8 cellular contexts compared by ENCODE assay signal in the genomic region with DNA sequence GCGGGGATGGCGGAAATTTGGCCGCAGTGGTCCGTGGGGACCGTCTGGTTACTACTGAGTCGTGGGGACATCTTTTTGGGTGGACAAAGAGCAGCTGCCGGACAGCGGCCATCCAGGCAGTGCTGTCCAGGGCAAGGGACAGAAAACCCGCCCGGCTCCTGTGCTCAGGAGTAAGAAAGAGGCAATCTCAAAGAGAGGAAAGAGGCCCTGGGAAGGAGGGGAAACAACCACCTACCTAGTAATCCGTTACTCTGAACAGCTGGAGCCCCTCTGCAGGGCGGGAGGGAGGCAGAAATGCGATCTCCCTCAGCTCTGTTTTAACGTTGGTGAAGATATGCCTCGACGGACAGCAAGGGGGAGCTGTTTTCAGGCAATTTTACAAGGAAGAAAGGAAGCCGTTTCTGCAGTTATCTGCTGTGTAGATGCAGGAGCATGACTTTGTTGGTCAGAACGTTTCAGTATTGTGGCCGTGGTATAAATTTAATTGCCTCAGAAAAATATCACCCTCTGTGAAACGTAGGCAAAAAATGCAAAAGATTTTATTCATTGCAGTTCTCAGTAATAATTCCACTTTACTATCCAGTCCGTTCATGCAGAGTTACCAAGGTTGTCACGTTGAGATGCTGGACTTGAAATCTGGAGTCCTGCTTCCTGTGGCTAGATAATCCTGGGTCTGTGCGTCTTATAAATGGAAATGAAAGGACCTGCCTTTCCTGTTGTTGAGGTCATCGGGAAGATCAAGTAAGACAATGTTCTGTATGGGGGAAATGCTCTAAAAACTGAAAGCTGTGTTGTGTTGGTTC. TPM values are rescaled to one million over a fixed set of nuclear protein-coding genes. Genes with fewer than 3 reads are reported as not detected.
DNase-seq lines count a peak whose midpoint lies in the region; ATAC-seq and TF ChIP-seq lines count a peak whose summit lies in the region.

No MANE protein-coding gene starts in this region.

- CTCF ChIA-PET in PC-9 (lab: Charles Lee), result interaction anchor here (0.5 to 0.6 kb wide), 3 partner anchors 124 to 698 kb away, joined by 4 to 6 read pairs (median 5); no protein-coding TSS in a partner anchor

- H3K36me3 ChIP-seq in DND-41 (ENCODE audit: insufficient read depth, low read length) (no peaks in the 10 kb centered on the region), HUES48 (ENCODE audit: control insufficient read depth, insufficient read depth, low read length) (no peaks in the 10 kb centered on the region), PC-9 (ENCODE audit: low read depth) (no peaks in the 10 kb centered on the region), thoracic aorta (no peaks in the 10 kb centered on the region)

- no peaks in the 10 kb centered on the region for H3F3A ChIP-seq in PC-9 (ENCODE audit: insufficient read depth, low read depth)

- H3K9ac ChIP-seq in DND-41 (ENCODE audit: low read depth, low read length) (no peak overlapping the region), HUES48 (ENCODE audit: low read depth, low read length) (no peak overlapping the region)

- H3K79me2 ChIP-seq in DND-41 (ENCODE audit: insufficient read depth, low read length) (no peaks in the 10 kb centered on the region), PC-9 (ENCODE audit: low read depth) (no peaks in the 10 kb centered on the region)

- intact Hi-C loops in PC-9 (cut with micrococcal nuclease; ENCODE audit: unreplicated experiment), result no loop called here

- H3K4me3 ChIP-seq in DND-41 (ENCODE audit: low read depth in 1 of 2, low read length in 2 of 2), result no peak overlapping the region
- H3K4me3 ChIP-seq in HUES48 (ENCODE audit: low read depth, low read length), result peak overlapping the region; percentile 61
- H3K4me3 ChIP-seq in PC-9, result no peak overlapping the region
- H3K4me3 ChIP-seq in thoracic aorta, result peak overlapping the region; percentile 66

- TF ChIP-seq CTCF in DND-41 (IDR thresholded peaks at IDR 0.05; ENCODE audit: borderline replicate concordance, extremely low read depth, low read length, poor library complexity, severe bottlenecking), result peak; percentile 64
- peak; percentile 73 for TF ChIP-seq CTCF in PC-9 (conservative IDR thresholded peaks at IDR 0.05)
- peak; percentile 62 for TF ChIP-seq CTCF in thoracic aorta (IDR thresholded peaks at IDR 0.05)

- no peak overlapping the region for H3K27ac ChIP-seq in DND-41 (ENCODE audit: low read length)
- no peak overlapping the region for H3K27ac ChIP-seq in HUES48 (ENCODE audit: low read depth, low read length)
- H3K27ac ChIP-seq in PC-9, result no peak overlapping the region
- H3K27ac ChIP-seq in thoracic aorta, result no peak overlapping the region

- POLR2A ChIA-PET in PC-9 (lab: Charles Lee; ENCODE audit: unreplicated experiment), result no interaction called here

- peak; percentile 69 for ATAC-seq in DND-41 (ENCODE audit: insufficient read depth, low read depth)
- peak; percentile 73 for ATAC-seq in GM19467 (IDR thresholded peaks at IDR 0.05; ENCODE audit: unreplicated experiment)
- ATAC-seq in left lobe of liver, result peak; percentile 72
- peak; percentile 63 for ATAC-seq in thoracic aorta (ENCODE audit: insufficient number of reproducible peaks, low FRiP score, low read depth)

- H3K9me2 ChIP-seq in PC-9 (ENCODE audit: insufficient read depth), result 0 out of 2 replicates have a peak, but pooled peaks cover 7% of the 10 kb centered on the region

- no peaks in the 10 kb centered on the region for H3K4me1 ChIP-seq in DND-41 (ENCODE audit: insufficient read depth, low read length)
- peaks cover 4% of the 10 kb centered on the region; the same call in 1 of the 2 replicates for H3K4me1 ChIP-seq in HUES48 (ENCODE audit: control insufficient read depth, insufficient read depth, low read length)
- H3K4me1 ChIP-seq in PC-9 (replicated peaks; ENCODE audit: insufficient read depth), result no peaks in the 10 kb centered on the region
- H3K4me1 ChIP-seq in thoracic aorta (ENCODE audit: control insufficient read depth in 1 of 2, low read depth in 2 of 2), result peaks cover 0 to 19% of the 10 kb centered on the region in 2 donors

- DNase-seq in DND-41 (peak; percentile 38), PC-9 (peak in 1 of 2 experiments; percentile 17), dermis microvascular lymphatic vessel endothelial cell (ENCODE audit: low read depth in 2 of 2) (peak; percentile 22 to 51), left lobe of liver (ENCODE audit: low spot score) (peak; percentile 60), thoracic aorta (ENCODE audit: low spot score) (no peak), GF-D8 (lab: John Stamatoyannopoulos, UW) (no peak)

- H4K20me1 ChIP-seq in DND-41 (ENCODE audit: insufficient read depth, low read length) (no peaks in the 10 kb centered on the region), PC-9 (ENCODE audit: insufficient read depth) (no peaks in the 10 kb centered on the region)

- BruUV-seq in PC-9 (replicated peaks; lab: Mats Ljungman, UMichigan), result no TSS peak

- H3K4me2 ChIP-seq in DND-41 (ENCODE audit: insufficient read depth, low read length), result no peak overlapping the region
- no peak overlapping the region; the same call in 1 of the 2 replicates for H3K4me2 ChIP-seq in PC-9

- no peak overlapping the region; the same call in 1 of the 2 replicates for H2AFZ ChIP-seq in DND-41 (ENCODE audit: low read depth, low read length)
- H2AFZ ChIP-seq in PC-9, result no peak overlapping the region

- peaks cover 14% of the 10 kb centered on the region for H3K9me3 ChIP-seq in DND-41 (ENCODE audit: insufficient read depth, low read length, severe bottlenecking)
- H3K9me3 ChIP-seq in HUES48 (ENCODE audit: control insufficient read depth, insufficient read depth, low read length), result no peaks in the 10 kb centered on the region
- H3K9me3 ChIP-seq in PC-9 (ENCODE audit: insufficient read depth, low read depth), result no peaks in the 10 kb centered on the region
- no peaks in the 10 kb centered on the region for H3K9me3 ChIP-seq in thoracic aorta

- H3K27me3 ChIP-seq in DND-41 (ENCODE audit: insufficient read depth, low read length, poor library complexity) (no peaks in the 10 kb centered on the region), HUES48 (ENCODE audit: control insufficient read depth, insufficient read depth, low read length) (peaks cover 57% of the 10 kb centered on the region), PC-9 (ENCODE audit: insufficient read depth, low read depth) (no peaks in the 10 kb centered on the region), thoracic aorta (replicated peaks; ENCODE audit: insufficient read depth) (peaks cover 10% of the 10 kb centered on the region)

RNA-seq across cellular contexts. Expression of gene AVPR1A, which starts 1.1 kb away (rescaled TPM):
- total RNA-seq in PC-9 (2021) (not detected in 2 replicates), dermis microvascular lymphatic vessel endothelial cell (not detected in 2 replicates), left lobe of liver (14.6 TPM), thoracic aorta (1 to 10 TPM; 4.3 to 8.5 TPM)

Comparison
In these comparisons a context has a peak if more than half of its experiments do, and no peak if none do; other contexts are left out.
1. DNase-seq: peak in DND-41 (single experiment), dermis microvascular lymphatic vessel endothelial cell (2 of 2) and left lobe of liver (single experiment); none in thoracic aorta (single experiment) and GF-D8 (single experiment).
2. H3K4me3 ChIP-seq: peak in HUES48 (single experiment) and thoracic aorta (single experiment); none in DND-41 (0 of 2) and PC-9 (single experiment).
3. Peak in every context shown above with its lines, with median percentiles within 50 percentile points of each other: ATAC-seq and CTCF ChIP-seq.